In the genomic region with DNA sequence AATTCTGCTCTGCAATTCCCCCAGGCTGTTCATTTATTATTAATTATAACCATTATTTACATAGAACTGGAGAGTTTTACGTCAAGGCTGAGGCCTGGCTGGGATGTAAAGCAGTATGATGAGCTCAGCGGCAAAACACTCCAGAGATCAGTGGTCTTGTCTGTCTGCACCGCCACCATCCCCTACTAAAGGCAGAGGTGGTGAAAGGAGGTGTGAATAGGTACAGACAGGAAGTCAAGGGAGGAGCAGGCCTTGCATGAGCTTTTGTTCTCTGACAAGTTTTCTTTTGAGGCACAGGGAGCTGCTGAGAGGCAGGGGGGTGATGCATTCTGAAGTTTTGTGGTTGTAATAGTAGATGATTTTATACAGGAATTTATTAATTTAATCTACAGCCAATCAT, we compare ENCODE assay signal across 1 cellular context.
TF ChIP-seq lines count a peak whose summit lies in the region.

No MANE protein-coding gene starts in this region.

TF ChIP-seq in GM23338, 12 proteins besides CTCF, POLR2A, EP300 and RAD21 (continued from another document):
- TF ChIP-seq ZNF462 (CRISPR knock-in tag; IDR thresholded peaks at IDR 0.05) (no peak), JUNB (IDR thresholded peaks at IDR 0.05; ENCODE audit: unreplicated experiment) (no peak), CREB1 (CRISPR knock-in tag; IDR thresholded peaks at IDR 0.05; ENCODE audit: low read depth) (no peak), EZH2phosphoT487 (IDR thresholded peaks at IDR 0.05; ENCODE audit: unreplicated experiment) (no peak), EZH2 (IDR thresholded peaks at IDR 0.05; ENCODE audit: low read depth, unreplicated experiment) (no peak), STAT1 (IDR thresholded peaks at IDR 0.05; ENCODE audit: unreplicated experiment) (no peak)
